ENCODE assay signal across 10 cellular contexts in the genomic region with DNA sequence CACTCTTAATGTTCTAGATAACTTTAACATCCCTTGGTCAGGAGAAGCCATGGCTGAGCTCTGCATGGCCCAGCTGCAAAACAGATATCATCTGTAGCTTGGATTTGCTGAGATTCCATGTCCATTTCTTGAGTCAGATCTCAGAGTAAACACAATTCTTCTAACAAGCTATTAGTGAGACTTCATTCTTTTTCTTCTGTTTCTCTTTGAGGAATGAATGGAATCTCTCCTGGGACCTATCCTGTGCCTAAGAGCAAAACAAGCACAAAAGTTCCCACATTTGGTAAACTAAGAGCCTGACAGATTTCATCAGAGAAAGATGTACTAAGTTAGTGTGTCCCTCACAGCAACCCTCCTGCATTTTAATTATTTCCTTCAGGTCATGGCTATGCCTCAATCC.
A peak's percentile ranks its signal among the peaks of the same experiment; 100 is the strongest.
DNase-seq lines count a peak whose midpoint lies in the region; ATAC-seq and TF ChIP-seq lines count a peak whose summit lies in the region.
"Had no signal": no experiment of that assay in that cellular context is flagged by ENCODE, and none has a peak within 500 bp of the region (broad histone marks: within the 10 kb centered on the region; RNA-seq: fewer than 3 reads in every experiment).

No MANE protein-coding gene starts in this region.

- no peak overlapping the region for H4K91ac ChIP-seq in mesenchymal stem cell (ENCODE audit: low read length)

- no peaks in the 10 kb centered on the region for H3K27me3 ChIP-seq in body of pancreas
- H3K27me3 ChIP-seq in mesenchymal stem cell (ENCODE audit: control insufficient read depth in 1 of 2, insufficient read depth in 1 of 2, low read length in 2 of 2), result no peaks in the 10 kb centered on the region
- no peaks in the 10 kb centered on the region for H3K27me3 ChIP-seq in uterus
- H3K27me3 ChIP-seq: dorsolateral prefrontal cortex had no signal

- peak overlapping the region; percentile 91 to 99 for H3K27ac Mint-ChIP-seq in activated naive CD4-positive, alpha-beta T cell treated with anti-CD3 and anti-CD28 coated beads, Interleukin-2, amount 50 U/mL, for 72 hours
- no peak overlapping the region for H3K27ac Mint-ChIP-seq in activated naive CD4-positive, alpha-beta T cell treated with anti-CD3 and anti-CD28 coated beads, Interleukin-2, amount 10 ng/mL, durations not matched to agents 7 days and 5 days

- intact Hi-C loops in body of pancreas (cut with DNase I), result no loop called here
- intact Hi-C loops in uterus (cut with DNase I; ENCODE audit: low total_unique reads), result no loop called here

- ATAC-seq in activated naive CD4-positive, alpha-beta T cell treated with anti-CD3 and anti-CD28 coated beads, Interleukin-2, amount 50 U/mL, for 72 hours, result no peak
- peak; percentile 43 for ATAC-seq in body of pancreas

- CTCF ChIA-PET in activated naive CD4-positive, alpha-beta T cell treated with anti-CD3 and anti-CD28 coated beads, Interleukin-2, amount 10 ng/mL, durations not matched to agents 7 days and 5 days (lab: Charles Lee), result no interaction called here

- peaks cover 52% of the 10 kb centered on the region for H3K4me1 Mint-ChIP-seq in activated naive CD4-positive, alpha-beta T cell treated with anti-CD3 and anti-CD28 coated beads, Interleukin-2, amount 10 ng/mL, durations not matched to agents 7 days and 5 days

- peaks cover 5 to 59% of the 10 kb centered on the region in 2 donors for H3K36me3 Mint-ChIP-seq in activated naive CD4-positive, alpha-beta T cell treated with anti-CD3 and anti-CD28 coated beads, Interleukin-2, amount 50 U/mL, for 72 hours
- H3K36me3 Mint-ChIP-seq in activated naive CD4-positive, alpha-beta T cell treated with anti-CD3 and anti-CD28 coated beads, Interleukin-2, amount 10 ng/mL, durations not matched to agents 7 days and 5 days, result peaks cover 50% of the 10 kb centered on the region

- TF ChIP-seq CTCF in body of pancreas (IDR thresholded peaks at IDR 0.05), result no peak
- no peak for TF ChIP-seq CTCF in uterus (IDR thresholded peaks at IDR 0.05)

- peak overlapping the region; percentile 25 for H3K4me2 ChIP-seq in mesenchymal stem cell (ENCODE audit: low read length, poor library complexity, severe bottlenecking)

- peak overlapping the region in 2 of 4 donors; percentile 59 to 66 for H3K27ac ChIP-seq in body of pancreas
- peak overlapping the region; percentile 76 for H3K27ac ChIP-seq in mesenchymal stem cell (ENCODE audit: low read length, poor library complexity, severe bottlenecking)
- peak overlapping the region; percentile 46 to 82 for H3K27ac ChIP-seq in uterus
- H3K27ac ChIP-seq: VCaP had no signal

- H3K4me1 ChIP-seq in body of pancreas, result peaks cover 19% of the 10 kb centered on the region
- peaks cover 5% of the 10 kb centered on the region for H3K4me1 ChIP-seq in mesenchymal stem cell (ENCODE audit: control insufficient read depth, insufficient read depth, low read depth, low read length)
- H3K4me1 ChIP-seq in uterus, result no peaks in the 10 kb centered on the region

- H3K9me3 Mint-ChIP-seq in activated naive CD4-positive, alpha-beta T cell treated with anti-CD3 and anti-CD28 coated beads, Interleukin-2, amount 50 U/mL, for 72 hours, result peaks cover 0 to 6% of the 10 kb centered on the region in 2 donors
- peaks cover 4% of the 10 kb centered on the region for H3K9me3 Mint-ChIP-seq in activated naive CD4-positive, alpha-beta T cell treated with anti-CD3 and anti-CD28 coated beads, Interleukin-2, amount 10 ng/mL, durations not matched to agents 7 days and 5 days

- H3K79me1 ChIP-seq in mesenchymal stem cell (replicated peaks; ENCODE audit: low read length, poor library complexity, severe bottlenecking), result peaks cover 21% of the 10 kb centered on the region

- no peak overlapping the region for H2AFZ ChIP-seq in mesenchymal stem cell (ENCODE audit: low read depth, low read length)

- H2BK120ac ChIP-seq in mesenchymal stem cell (ENCODE audit: low read depth, low read length), result peak overlapping the region; percentile 40

- no peak overlapping the region for H3K4me3 Mint-ChIP-seq in activated naive CD4-positive, alpha-beta T cell treated with anti-CD3 and anti-CD28 coated beads, Interleukin-2, amount 10 ng/mL, durations not matched to agents 7 days and 5 days

- no peaks in the 10 kb centered on the region for H3K36me3 ChIP-seq in body of pancreas (replicated peaks in 1 of 2; ENCODE audit: insufficient read depth in 1 of 2, low read depth in 2 of 2)
- peaks cover 0 to 5% of the 10 kb centered on the region in 2 experiments for H3K36me3 ChIP-seq in mesenchymal stem cell (ENCODE audit: control insufficient read depth in 1 of 2, insufficient read depth in 2 of 2, low read depth in 1 of 2, low read length in 2 of 2)
- H3K36me3 ChIP-seq in uterus, result no peaks in the 10 kb centered on the region

- TF ChIP-seq POLR2A in body of pancreas (IDR thresholded peaks at IDR 0.05) (no peak), uterus (IDR thresholded peaks at IDR 0.05) (no peak)

- H3K9me3 ChIP-seq in body of pancreas (no peaks in the 10 kb centered on the region), mesenchymal stem cell (ENCODE audit: control insufficient read depth, low read length) (no peaks in the 10 kb centered on the region), uterus (no peaks in the 10 kb centered on the region)

- H3K23ac ChIP-seq in mesenchymal stem cell (ENCODE audit: low read length in 2 of 2), result no peak overlapping the region

- H3K4me3 ChIP-seq in body of pancreas (no peak overlapping the region), mesenchymal stem cell (ENCODE audit: insufficient read depth in 1 of 2, low read depth in 1 of 2, low read length in 2 of 2) (no peak overlapping the region), uterus (no peak overlapping the region)
- H3K4me3 ChIP-seq: dorsolateral prefrontal cortex had no signal

- no peak overlapping the region for H2BK15ac ChIP-seq in mesenchymal stem cell (ENCODE audit: low read depth, poor library complexity, severe bottlenecking)

- no peak overlapping the region for H3K14ac ChIP-seq in mesenchymal stem cell (ENCODE audit: low read length in 2 of 2)

- no peak for DNase-seq in activated naive CD4-positive, alpha-beta T cell treated with anti-CD3 and anti-CD28 coated beads, Interleukin-2, amount 50 U/mL, for 72 hours (ENCODE audit: low spot score in 2 of 2)
- DNase-seq in activated naive CD4-positive, alpha-beta T cell treated with anti-CD3 and anti-CD28 coated beads, Interleukin-2, amount 10 ng/mL, durations not matched to agents 7 days and 5 days, result no peak
- DNase-seq in body of pancreas (no peak), mesenchymal stem cell (peak; percentile 90), uterus (no peak), DMS53 (lab: John Stamatoyannopoulos, UW) (no peak), NCI-H524 treated with DMSO at 0.1 percent for 48 hours (lab: John Stamatoyannopoulos, UW) (no peak)
- DNase-seq in activated CD8-positive, alpha-beta memory T cell treated with anti-CD3 and anti-CD28 coated beads, Interleukin-2, amount 50 U/mL, for 4 hours, result no peak
- DNase-seq: dorsolateral prefrontal cortex had no signal

- H4K8ac ChIP-seq in mesenchymal stem cell (ENCODE audit: low read length), result no peak overlapping the region

- H3K18ac ChIP-seq in mesenchymal stem cell (ENCODE audit: low read depth in 1 of 2, low read length in 2 of 2), result peak overlapping the region in 1 of 2 experiments; percentile 92

- H2AK5ac ChIP-seq in mesenchymal stem cell (ENCODE audit: low read length, severe bottlenecking), result peak overlapping the region; percentile 42

- no peak overlapping the region for H3K4ac ChIP-seq in mesenchymal stem cell (ENCODE audit: low read depth in 1 of 2, low read length in 2 of 2)

- H3K27me3 Mint-ChIP-seq in activated naive CD4-positive, alpha-beta T cell treated with anti-CD3 and anti-CD28 coated beads, Interleukin-2, amount 10 ng/mL, durations not matched to agents 7 days and 5 days, result no peaks in the 10 kb centered on the region

- H2BK12ac ChIP-seq in mesenchymal stem cell (ENCODE audit: low read length in 2 of 2), result peak overlapping the region in 1 of 2 experiments; percentile 57

- H3K9ac ChIP-seq in mesenchymal stem cell (ENCODE audit: low read length), result peak overlapping the region; percentile 23

- H2BK5ac ChIP-seq in mesenchymal stem cell (ENCODE audit: low read depth, low read length, poor library complexity, severe bottlenecking), result no peak overlapping the region
